Comparison of ENCODE assay signal across 29 cellular contexts in genomic region chr3:58377168-58377567, GRCh38.
"Had no signal": no experiment of that assay in that cellular context is flagged by ENCODE, and none has a peak within 500 bp of the region (broad histone marks: within the 10 kb centered on the region; RNA-seq: fewer than 3 reads in every experiment).

No MANE protein-coding gene starts in this region.

- H3K9me3 ChIP-seq: colonic mucosa, esophagus muscularis mucosa, heart right ventricle, thoracic aorta, tibial nerve, upper lobe of left lung had no signal

- H3K36me3 Mint-ChIP-seq: natural killer cell treated with Interleukin-12 subunit alpha and Interleukin-12 subunit beta and Interleukin-15 and Interleukin-18, amount 100 ng/mL, for 72 hours had no signal

- H3K4me2 ChIP-seq: neural progenitor cell, smooth muscle cell had no signal

- H3K9me3 Mint-ChIP-seq: dendritic cell treated with granulocyte-macrophage colony-stimulating factor and Interleukin-4, amounts not matched to agents 40 ng/mL and 50 ng/mL, for 4 days; memory B cell; natural killer cell treated with Interleukin-12 subunit alpha and Interleukin-12 subunit beta and Interleukin-15 and Interleukin-18, amount 100 ng/mL, for 72 hours had no signal

- H3K9ac ChIP-seq: neural progenitor cell, parathyroid adenoma had no signal

- H3K27ac Mint-ChIP-seq: dendritic cell treated with granulocyte-macrophage colony-stimulating factor and Interleukin-4, amounts not matched to agents 40 ng/mL and 50 ng/mL, for 4 days; memory B cell; natural killer cell treated with Interleukin-12 subunit alpha and Interleukin-12 subunit beta and Interleukin-15 and Interleukin-18, amount 100 ng/mL, for 72 hours; neural progenitor cell; progenitor cell of endocrine pancreas had no signal

- H3K4me1 ChIP-seq: colonic mucosa, heart right ventricle, upper lobe of left lung had no signal

- H3K4me3 Mint-ChIP-seq: dendritic cell treated with granulocyte-macrophage colony-stimulating factor and Interleukin-4, amounts not matched to agents 40 ng/mL and 50 ng/mL, for 4 days; memory B cell; natural killer cell treated with Interleukin-12 subunit alpha and Interleukin-12 subunit beta and Interleukin-15 and Interleukin-18, amount 100 ng/mL, for 72 hours; neural progenitor cell had no signal

- H3K27me3 ChIP-seq: colonic mucosa, esophagus muscularis mucosa, heart right ventricle, neural progenitor cell, tibial nerve, upper lobe of left lung had no signal

- FAIRE-seq: urothelium cell line had no signal

- DNase-seq: colonic mucosa; effector memory CD4-positive, alpha-beta T cell; foreskin melanocyte; glutamatergic neuron; heart right ventricle; hippocampal formation; islet precursor cell; kidney glomerular epithelial cell; left colon; left ventricle myocardium superior; stimulated activated CD4-positive, alpha-beta T cell treated with anti-CD3 and anti-CD28 coated beads, Interleukin-12 subunit alpha, Interleukin-12 subunit beta, amount 100 ng/mL, for 4 hours; stimulated activated CD4-positive, alpha-beta T cell treated with anti-CD3 and anti-CD28 coated beads, Interleukin-1b, Interleukin-23, amount 100 ng/mL, for 48 hours; stimulated activated CD4-positive, alpha-beta T cell treated with anti-CD3 and anti-CD28 coated beads, Interleukin-4, amount 100 ng/mL, for 1 hour; stimulated activated CD8-positive, alpha-beta memory T cell treated with anti-CD3 and anti-CD28 coated beads, Interleukin-4, amount 100 ng/mL, for 48 hours; stimulated activated naive CD8-positive, alpha-beta T cell treated with anti-CD3 and anti-CD28 coated beads, Interleukin-15, Interleukin-2, amounts not matched to agents 100 U/mL and 50 U/mL, for 24 hours; upper lobe of left lung had no signal

- ATAC-seq: heart right ventricle; left colon; left ventricle myocardium superior; natural killer cell treated with Interleukin-12 subunit alpha and Interleukin-12 subunit beta and Interleukin-15 and Interleukin-18, amount 100 ng/mL, for 72 hours; sciatic nerve; stimulated activated naive CD8-positive, alpha-beta T cell treated with anti-CD3 and anti-CD28 coated beads, Interleukin-15, Interleukin-2, amounts not matched to agents 100 U/mL and 50 U/mL, for 24 hours had no signal

- H2AFZ ChIP-seq: neural progenitor cell, parathyroid adenoma had no signal

- H3K27ac ChIP-seq: colonic mucosa, esophagus muscularis mucosa, heart right ventricle, neural progenitor cell, parathyroid adenoma, thoracic aorta, tibial nerve, upper lobe of left lung had no signal

- H3K4me3 ChIP-seq: colonic mucosa, esophagus muscularis mucosa, heart right ventricle, lung, neural progenitor cell, smooth muscle cell, thoracic aorta, tibial nerve, upper lobe of left lung had no signal

- H3K36me3 ChIP-seq: colonic mucosa, esophagus muscularis mucosa, neural progenitor cell, thoracic aorta, upper lobe of left lung had no signal
